Comparison of ENCODE assay signal across 1 cellular context in the genomic region with DNA sequence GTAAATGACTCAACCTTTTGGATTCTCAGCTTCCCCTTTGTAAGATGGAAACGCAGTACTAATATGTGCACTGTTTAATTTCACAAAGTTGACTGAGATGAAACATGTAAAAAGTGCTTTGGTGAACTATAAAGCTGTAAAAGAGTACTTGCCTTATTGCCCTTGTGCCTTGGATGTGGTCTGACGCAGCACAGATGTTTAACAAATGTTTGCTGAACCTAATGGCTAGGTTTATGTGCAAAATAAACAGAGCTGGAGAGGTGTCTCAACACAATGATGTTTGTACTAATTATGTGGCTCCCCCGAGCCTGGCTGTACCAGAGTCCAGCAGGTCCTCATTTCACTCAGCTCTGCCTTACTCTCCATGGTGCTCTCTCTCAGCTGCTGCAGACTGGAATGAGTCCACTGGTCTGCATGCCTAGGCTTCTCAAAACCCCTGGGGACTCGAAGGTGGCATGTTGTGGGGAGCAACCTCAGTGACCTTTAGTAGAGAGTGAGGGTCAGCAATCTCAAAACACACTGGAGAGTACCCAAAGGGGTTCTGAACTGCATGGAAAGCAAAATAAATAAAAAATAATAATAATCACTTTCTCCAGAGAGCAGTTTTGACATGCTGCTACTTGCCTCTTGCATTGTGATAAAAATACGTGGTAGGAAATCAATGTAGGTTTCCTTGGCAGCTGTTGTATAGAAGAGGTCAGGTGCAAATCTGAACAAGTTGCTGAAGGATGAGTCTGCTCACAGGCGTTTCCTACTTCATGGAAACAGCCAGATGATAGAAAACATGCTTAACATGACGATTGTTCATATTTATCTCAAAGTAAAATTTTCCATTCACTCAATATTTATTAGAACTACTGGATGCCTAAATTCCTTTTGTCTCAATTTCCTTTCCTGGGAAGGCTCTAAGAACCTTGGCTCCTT.
A peak's percentile ranks its signal among the peaks of the same experiment; 100 is the strongest.
TF ChIP-seq lines count a peak whose summit lies in the region.

No MANE protein-coding gene starts in this region.

TF ChIP-seq in HepG2, 621 proteins besides CTCF, POLR2A, EP300 and RAD21 (continued from another document and continues in another):
- TF ChIP-seq, protein P1, sequence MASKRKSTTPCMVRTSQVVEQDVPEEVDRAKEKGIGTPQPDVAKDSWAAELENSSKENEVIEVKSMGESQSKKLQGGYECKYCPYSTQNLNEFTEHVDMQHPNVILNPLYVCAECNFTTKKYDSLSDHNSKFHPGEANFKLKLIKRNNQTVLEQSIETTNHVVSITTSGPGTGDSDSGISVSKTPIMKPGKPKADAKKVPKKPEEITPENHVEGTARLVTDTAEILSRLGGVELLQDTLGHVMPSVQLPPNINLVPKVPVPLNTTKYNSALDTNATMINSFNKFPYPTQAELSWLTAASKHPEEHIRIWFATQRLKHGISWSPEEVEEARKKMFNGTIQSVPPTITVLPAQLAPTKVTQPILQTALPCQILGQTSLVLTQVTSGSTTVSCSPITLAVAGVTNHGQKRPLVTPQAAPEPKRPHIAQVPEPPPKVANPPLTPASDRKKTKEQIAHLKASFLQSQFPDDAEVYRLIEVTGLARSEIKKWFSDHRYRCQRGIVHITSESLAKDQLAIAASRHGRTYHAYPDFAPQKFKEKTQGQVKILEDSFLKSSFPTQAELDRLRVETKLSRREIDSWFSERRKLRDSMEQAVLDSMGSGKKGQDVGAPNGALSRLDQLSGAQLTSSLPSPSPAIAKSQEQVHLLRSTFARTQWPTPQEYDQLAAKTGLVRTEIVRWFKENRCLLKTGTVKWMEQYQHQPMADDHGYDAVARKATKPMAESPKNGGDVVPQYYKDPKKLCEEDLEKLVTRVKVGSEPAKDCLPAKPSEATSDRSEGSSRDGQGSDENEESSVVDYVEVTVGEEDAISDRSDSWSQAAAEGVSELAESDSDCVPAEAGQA (IDR thresholded peaks at IDR 0.05; ENCODE audit: low read depth), result no peak
- TF ChIP-seq, protein P1 (CRISPR knock-in tag; IDR thresholded peaks at IDR 0.05; ENCODE audit: borderline replicate concordance), result no peak
- TF ChIP-seq ZNF256 (CRISPR knock-in tag; conservative IDR thresholded peaks at IDR 0.05) (no peak), SOX5 (CRISPR knock-in tag; IDR thresholded peaks at IDR 0.05; ENCODE audit: borderline replicate concordance) (0 out of 2 replicates have a peak, but pooled peaks have one; percentile 56), KDM2A (CRISPR knock-in tag; IDR thresholded peaks at IDR 0.05; ENCODE audit: borderline replicate concordance, low read depth) (no peak), ZNF878 (CRISPR knock-in tag; IDR thresholded peaks at IDR 0.05) (no peak), ZNF124 (CRISPR knock-in tag; IDR thresholded peaks at IDR 0.05) (no peak), KLF16 (CRISPR knock-in tag; IDR thresholded peaks at IDR 0.05) (no peak), ZNF746 (CRISPR knock-in tag; IDR thresholded peaks at IDR 0.05) (no peak), SRSF1 (optimal IDR thresholded peaks at IDR 0.05; ENCODE audit: low read depth, low read length) (no peak), HOXA3 (CRISPR knock-in tag; IDR thresholded peaks at IDR 0.05) (no peak), NONO (IDR thresholded peaks at IDR 0.05) (no peak), NONO (CRISPR knock-in tag; conservative IDR thresholded peaks at IDR 0.05) (no peak), RBM39 (IDR thresholded peaks at IDR 0.05; ENCODE audit: low read depth, low read length, poor library complexity, severe bottlenecking) (no peak), ZNF382 (CRISPR knock-in tag; IDR thresholded peaks at IDR 0.05; ENCODE audit: borderline replicate concordance) (no peak), MTF2 (CRISPR knock-in tag; IDR thresholded peaks at IDR 0.05; ENCODE audit: borderline replicate concordance) (no peak), ZSCAN31 (CRISPR knock-in tag; IDR thresholded peaks at IDR 0.05; ENCODE audit: low read depth) (no peak), KDM3A (CRISPR knock-in tag; IDR thresholded peaks at IDR 0.05; ENCODE audit: low read depth) (no peak), FOXJ3 (CRISPR knock-in tag; IDR thresholded peaks at IDR 0.05; ENCODE audit: borderline replicate concordance) (0 out of 2 replicates have a peak, but pooled peaks have one; percentile 51), NFYC (CRISPR knock-in tag; IDR thresholded peaks at IDR 0.05) (no peak), ZNF816 (CRISPR knock-in tag; IDR thresholded peaks at IDR 0.05; ENCODE audit: borderline replicate concordance) (no peak), PCBP2 (optimal IDR thresholded peaks at IDR 0.05; ENCODE audit: low read depth, low read length, poor library complexity, severe bottlenecking) (no peak), NR1H2 (CRISPR knock-in tag; IDR thresholded peaks at IDR 0.05; ENCODE audit: borderline replicate concordance, low read depth) (no peak), SOX6 (IDR thresholded peaks at IDR 0.05) (no peak), SOX6 (CRISPR knock-in tag; IDR thresholded peaks at IDR 0.05) (peak; percentile 60), IKZF4 (CRISPR knock-in tag; IDR thresholded peaks at IDR 0.05; ENCODE audit: borderline replicate concordance, low read depth, not compliant biosample characterization) (no peak), EEA1 (CRISPR knock-in tag; IDR thresholded peaks at IDR 0.05; ENCODE audit: borderline replicate concordance) (no peak), ZNF619 (CRISPR knock-in tag; IDR thresholded peaks at IDR 0.05) (no peak), BRCA1 (CRISPR knock-in tag; IDR thresholded peaks at IDR 0.05) (no peak), HOXA7 (CRISPR knock-in tag; IDR thresholded peaks at IDR 0.05) (no peak), SMAD1 (CRISPR knock-in tag; IDR thresholded peaks at IDR 0.05; ENCODE audit: borderline replicate concordance, low read depth) (no peak), HNRNPH1 (optimal IDR thresholded peaks at IDR 0.05; ENCODE audit: low read depth, low read length) (no peak), ZNF263 (CRISPR knock-in tag; IDR thresholded peaks at IDR 0.05) (0 out of 2 replicates have a peak, but pooled peaks have one; percentile 24), ZNF788 (CRISPR knock-in tag; IDR thresholded peaks at IDR 0.05; ENCODE audit: borderline replicate concordance) (no peak)
- TF ChIP-seq, protein P2, sequence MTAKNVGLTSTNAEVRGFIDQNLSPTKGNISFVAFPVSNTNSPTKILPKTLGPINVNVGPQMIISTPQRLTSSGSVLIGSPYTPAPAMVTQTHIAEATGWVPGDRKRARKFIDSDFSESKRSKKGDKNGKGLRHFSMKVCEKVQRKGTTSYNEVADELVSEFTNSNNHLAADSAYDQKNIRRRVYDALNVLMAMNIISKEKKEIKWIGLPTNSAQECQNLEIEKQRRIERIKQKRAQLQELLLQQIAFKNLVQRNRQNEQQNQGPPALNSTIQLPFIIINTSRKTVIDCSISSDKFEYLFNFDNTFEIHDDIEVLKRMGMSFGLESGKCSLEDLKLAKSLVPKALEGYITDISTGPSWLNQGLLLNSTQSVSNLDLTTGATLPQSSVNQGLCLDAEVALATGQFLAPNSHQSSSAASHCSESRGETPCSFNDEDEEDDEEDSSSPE (CRISPR knock-in tag; IDR thresholded peaks at IDR 0.05), result no peak
- TF ChIP-seq, protein P3, sequence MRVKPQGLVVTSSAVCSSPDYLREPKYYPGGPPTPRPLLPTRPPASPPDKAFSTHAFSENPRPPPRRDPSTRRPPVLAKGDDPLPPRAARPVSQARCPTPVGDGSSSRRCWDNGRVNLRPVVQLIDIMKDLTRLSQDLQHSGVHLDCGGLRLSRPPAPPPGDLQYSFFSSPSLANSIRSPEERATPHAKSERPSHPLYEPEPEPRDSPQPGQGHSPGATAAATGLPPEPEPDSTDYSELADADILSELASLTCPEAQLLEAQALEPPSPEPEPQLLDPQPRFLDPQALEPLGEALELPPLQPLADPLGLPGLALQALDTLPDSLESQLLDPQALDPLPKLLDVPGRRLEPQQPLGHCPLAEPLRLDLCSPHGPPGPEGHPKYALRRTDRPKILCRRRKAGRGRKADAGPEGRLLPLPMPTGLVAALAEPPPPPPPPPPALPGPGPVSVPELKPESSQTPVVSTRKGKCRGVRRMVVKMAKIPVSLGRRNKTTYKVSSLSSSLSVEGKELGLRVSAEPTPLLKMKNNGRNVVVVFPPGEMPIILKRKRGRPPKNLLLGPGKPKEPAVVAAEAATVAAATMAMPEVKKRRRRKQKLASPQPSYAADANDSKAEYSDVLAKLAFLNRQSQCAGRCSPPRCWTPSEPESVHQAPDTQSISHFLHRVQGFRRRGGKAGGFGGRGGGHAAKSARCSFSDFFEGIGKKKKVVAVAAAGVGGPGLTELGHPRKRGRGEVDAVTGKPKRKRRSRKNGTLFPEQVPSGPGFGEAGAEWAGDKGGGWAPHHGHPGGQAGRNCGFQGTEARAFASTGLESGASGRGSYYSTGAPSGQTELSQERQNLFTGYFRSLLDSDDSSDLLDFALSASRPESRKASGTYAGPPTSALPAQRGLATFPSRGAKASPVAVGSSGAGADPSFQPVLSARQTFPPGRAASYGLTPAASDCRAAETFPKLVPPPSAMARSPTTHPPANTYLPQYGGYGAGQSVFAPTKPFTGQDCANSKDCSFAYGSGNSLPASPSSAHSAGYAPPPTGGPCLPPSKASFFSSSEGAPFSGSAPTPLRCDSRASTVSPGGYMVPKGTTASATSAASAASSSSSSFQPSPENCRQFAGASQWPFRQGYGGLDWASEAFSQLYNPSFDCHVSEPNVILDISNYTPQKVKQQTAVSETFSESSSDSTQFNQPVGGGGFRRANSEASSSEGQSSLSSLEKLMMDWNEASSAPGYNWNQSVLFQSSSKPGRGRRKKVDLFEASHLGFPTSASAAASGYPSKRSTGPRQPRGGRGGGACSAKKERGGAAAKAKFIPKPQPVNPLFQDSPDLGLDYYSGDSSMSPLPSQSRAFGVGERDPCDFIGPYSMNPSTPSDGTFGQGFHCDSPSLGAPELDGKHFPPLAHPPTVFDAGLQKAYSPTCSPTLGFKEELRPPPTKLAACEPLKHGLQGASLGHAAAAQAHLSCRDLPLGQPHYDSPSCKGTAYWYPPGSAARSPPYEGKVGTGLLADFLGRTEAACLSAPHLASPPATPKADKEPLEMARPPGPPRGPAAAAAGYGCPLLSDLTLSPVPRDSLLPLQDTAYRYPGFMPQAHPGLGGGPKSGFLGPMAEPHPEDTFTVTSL (CRISPR knock-in tag; IDR thresholded peaks at IDR 0.05; ENCODE audit: borderline replicate concordance), result peak; percentile 69; the same call in 1 of the 2 replicates
- TF ChIP-seq, protein P4, sequence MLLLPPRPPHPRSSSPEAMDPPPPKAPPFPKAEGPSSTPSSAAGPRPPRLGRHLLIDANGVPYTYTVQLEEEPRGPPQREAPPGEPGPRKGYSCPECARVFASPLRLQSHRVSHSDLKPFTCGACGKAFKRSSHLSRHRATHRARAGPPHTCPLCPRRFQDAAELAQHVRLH (CRISPR knock-in tag; IDR thresholded peaks at IDR 0.05; ENCODE audit: borderline replicate concordance, low read depth), result no peak
- TF ChIP-seq, protein P5, sequence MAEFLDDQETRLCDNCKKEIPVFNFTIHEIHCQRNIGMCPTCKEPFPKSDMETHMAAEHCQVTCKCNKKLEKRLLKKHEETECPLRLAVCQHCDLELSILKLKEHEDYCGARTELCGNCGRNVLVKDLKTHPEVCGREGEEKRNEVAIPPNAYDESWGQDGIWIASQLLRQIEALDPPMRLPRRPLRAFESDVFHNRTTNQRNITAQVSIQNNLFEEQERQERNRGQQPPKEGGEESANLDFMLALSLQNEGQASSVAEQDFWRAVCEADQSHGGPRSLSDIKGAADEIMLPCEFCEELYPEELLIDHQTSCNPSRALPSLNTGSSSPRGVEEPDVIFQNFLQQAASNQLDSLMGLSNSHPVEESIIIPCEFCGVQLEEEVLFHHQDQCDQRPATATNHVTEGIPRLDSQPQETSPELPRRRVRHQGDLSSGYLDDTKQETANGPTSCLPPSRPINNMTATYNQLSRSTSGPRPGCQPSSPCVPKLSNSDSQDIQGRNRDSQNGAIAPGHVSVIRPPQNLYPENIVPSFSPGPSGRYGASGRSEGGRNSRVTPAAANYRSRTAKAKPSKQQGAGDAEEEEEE (CRISPR knock-in tag; IDR thresholded peaks at IDR 0.05; ENCODE audit: borderline replicate concordance), result no peak
- TF ChIP-seq, protein P6, sequence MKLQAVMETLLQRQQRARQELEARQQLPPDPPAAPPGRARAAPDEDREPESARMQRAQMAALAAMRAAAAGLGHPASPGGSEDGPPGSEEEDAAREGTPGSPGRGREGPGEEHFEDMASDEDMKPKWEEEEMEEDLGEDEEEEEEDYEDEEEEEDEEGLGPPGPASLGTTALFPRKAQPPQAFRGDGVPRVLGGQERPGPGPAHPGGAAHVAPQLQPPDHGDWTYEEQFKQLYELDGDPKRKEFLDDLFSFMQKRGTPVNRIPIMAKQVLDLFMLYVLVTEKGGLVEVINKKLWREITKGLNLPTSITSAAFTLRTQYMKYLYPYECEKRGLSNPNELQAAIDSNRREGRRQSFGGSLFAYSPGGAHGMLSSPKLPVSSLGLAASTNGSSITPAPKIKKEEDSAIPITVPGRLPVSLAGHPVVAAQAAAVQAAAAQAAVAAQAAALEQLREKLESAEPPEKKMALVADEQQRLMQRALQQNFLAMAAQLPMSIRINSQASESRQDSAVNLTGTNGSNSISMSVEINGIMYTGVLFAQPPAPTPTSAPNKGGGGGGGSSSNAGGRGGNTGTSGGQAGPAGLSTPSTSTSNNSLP (IDR thresholded peaks at IDR 0.05; ENCODE audit: low read depth, low read length), result peak; percentile 39; the same call in 1 of the 2 replicates
- TF ChIP-seq, protein P7, sequence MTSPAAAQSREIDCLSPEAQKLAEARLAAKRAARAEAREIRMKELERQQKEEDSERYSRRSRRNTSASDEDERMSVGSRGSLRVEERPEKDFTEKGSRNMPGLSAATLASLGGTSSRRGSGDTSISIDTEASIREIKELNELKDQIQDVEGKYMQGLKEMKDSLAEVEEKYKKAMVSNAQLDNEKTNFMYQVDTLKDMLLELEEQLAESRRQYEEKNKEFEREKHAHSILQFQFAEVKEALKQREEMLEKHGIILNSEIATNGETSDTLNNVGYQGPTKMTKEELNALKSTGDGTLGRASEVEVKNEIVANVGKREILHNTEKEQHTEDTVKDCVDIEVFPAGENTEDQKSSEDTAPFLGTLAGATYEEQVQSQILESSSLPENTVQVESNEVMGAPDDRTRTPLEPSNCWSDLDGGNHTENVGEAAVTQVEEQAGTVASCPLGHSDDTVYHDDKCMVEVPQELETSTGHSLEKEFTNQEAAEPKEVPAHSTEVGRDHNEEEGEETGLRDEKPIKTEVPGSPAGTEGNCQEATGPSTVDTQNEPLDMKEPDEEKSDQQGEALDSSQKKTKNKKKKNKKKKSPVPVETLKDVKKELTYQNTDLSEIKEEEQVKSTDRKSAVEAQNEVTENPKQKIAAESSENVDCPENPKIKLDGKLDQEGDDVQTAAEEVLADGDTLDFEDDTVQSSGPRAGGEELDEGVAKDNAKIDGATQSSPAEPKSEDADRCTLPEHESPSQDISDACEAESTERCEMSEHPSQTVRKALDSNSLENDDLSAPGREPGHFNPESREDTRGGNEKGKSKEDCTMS (CRISPR knock-in tag; conservative IDR thresholded peaks at IDR 0.05), result no peak
